ENCODE assay signal across 8 cellular contexts in genomic region chr17:10698116-10698818, GRCh38. TPM values are rescaled to one million over a fixed set of nuclear protein-coding genes. Genes with fewer than 3 reads are reported as not detected.
DNase-seq lines count a peak whose midpoint lies in the region; ATAC-seq and TF ChIP-seq lines count a peak whose summit lies in the region.

No MANE protein-coding gene starts in this region.

- H3K4me1 ChIP-seq in SJCRH30: peaks cover 11% of the 10 kb centered on the region

- peak overlapping the region; percentile 59 for H3K27ac ChIP-seq in SJCRH30

- ATAC-seq in naive thymus-derived CD8-positive, alpha-beta T cell: no peak
- no peak for ATAC-seq in HG02571 (IDR thresholded peaks at IDR 0.05; ENCODE audit: unreplicated experiment)

- no peaks in the 10 kb centered on the region for H3K9me3 ChIP-seq in SJCRH30 (replicated peaks)

- H3K4me3 ChIP-seq in SJCRH30 (peak overlapping the region; percentile 85), epithelial cell of proximal tubule (ENCODE audit: low read depth, low read length) (peak overlapping the region; percentile 95)

- peak overlapping the region; percentile 94 to 99 (median 97) for H3K27ac Mint-ChIP-seq in naive thymus-derived CD8-positive, alpha-beta T cell

- POLR2A ChIA-PET in naive thymus-derived CD8-positive, alpha-beta T cell (lab: Charles Lee): no interaction called here

- DNase-seq in NOMO-1 treated with DMSO at 0.1 percent for 48 hours (lab: John Stamatoyannopoulos, UW; ENCODE audit: unreplicated experiment) (peak; percentile 44), NOMO-1 treated with dmso at 0.1 percent for 144 hours (lab: John Stamatoyannopoulos, UW; ENCODE audit: unreplicated experiment) (no peak), SJCRH30 (peak; percentile 10 to 11), epithelial cell of proximal tubule (ENCODE audit: low read depth) (no peak), cerebellar nuclear complex (lab: John Stamatoyannopoulos, UW) (no peak)
- no peak for DNase-seq in naive thymus-derived CD8-positive, alpha-beta T cell
- DNase-seq in effector CD8-positive, alpha-beta T cell (lab: John Stamatoyannopoulos, UW): no peak

- H3K36me3 Mint-ChIP-seq in naive thymus-derived CD8-positive, alpha-beta T cell: peaks cover 6 to 32% (median 10%) of the 10 kb centered on the region in 3 donors

- no peaks in the 10 kb centered on the region for H3K27me3 Mint-ChIP-seq in naive thymus-derived CD8-positive, alpha-beta T cell

- H3K27me3 ChIP-seq in SJCRH30: no peaks in the 10 kb centered on the region

- no peaks in the 10 kb centered on the region for H3K9me3 Mint-ChIP-seq in naive thymus-derived CD8-positive, alpha-beta T cell

- H3K36me3 ChIP-seq in SJCRH30: peaks cover 15% of the 10 kb centered on the region

- peak overlapping the region; percentile 91 to 99 (median 95) for H3K4me3 Mint-ChIP-seq in naive thymus-derived CD8-positive, alpha-beta T cell

- peaks cover 28 to 76% (median 65%) of the 10 kb centered on the region in 4 donors for H3K4me1 Mint-ChIP-seq in naive thymus-derived CD8-positive, alpha-beta T cell

- no peak for TF ChIP-seq CTCF in epithelial cell of proximal tubule (conservative IDR thresholded peaks at IDR 0.05; ENCODE audit: low read depth, low read length)

RNA-seq across cellular contexts. Expression of gene ADPRM, which starts 0.9 kb away (rescaled TPM):
- total RNA-seq in SJCRH30 (2014; rRNA removed; shearing (Covaris generic)): 4.4 and 5.9 TPM in 2 replicates
- 5.7 and 9.4 TPM in 2 replicates for total RNA-seq in epithelial cell of proximal tubule
- total RNA-seq in naive thymus-derived CD8-positive, alpha-beta T cell: 10 to 100 TPM; 76.7 to 80.2 TPM
- polyA plus RNA-seq in naive thymus-derived CD8-positive, alpha-beta T cell: 10 to 100 TPM; 69.4 to 91.5 (median 74.2) TPM

RNA-seq across cellular contexts. Expression of gene SCO1, which starts 0.9 kb away (rescaled TPM):
- total RNA-seq in SJCRH30 (2014; rRNA removed; shearing (Covaris generic)): 28.5 and 29.5 TPM in 2 replicates
- total RNA-seq in epithelial cell of proximal tubule: 33.7 and 37.6 TPM in 2 replicates
- 10 to 100 TPM; 31.7 to 38.7 TPM for total RNA-seq in naive thymus-derived CD8-positive, alpha-beta T cell
- polyA plus RNA-seq in naive thymus-derived CD8-positive, alpha-beta T cell: 10 to 100 TPM; 15.7 to 17.5 (median 15.9) TPM

RNA-seq across cellular contexts. Expression of gene TMEM220, which starts 31.6 kb away (rescaled TPM):
- 0.99 and 1.1 TPM in 2 replicates for total RNA-seq in SJCRH30 (2014; rRNA removed; shearing (Covaris generic))
- total RNA-seq in epithelial cell of proximal tubule: 1.9 TPM in 1 of 2 replicates, not detected in the other
- total RNA-seq in naive thymus-derived CD8-positive, alpha-beta T cell: 10 to 100 TPM in 1 of 2 experiments, 1 to 10 TPM in 1; 8.9 to 13.8 TPM
- polyA plus RNA-seq in naive thymus-derived CD8-positive, alpha-beta T cell: 10 to 100 TPM in 2 of 3 donors, 1 to 10 TPM in 1; 8.8 to 19.0 (median 11.5) TPM

RNA-seq across cellular contexts. Expression of gene MYH3, which starts 41.2 kb away (rescaled TPM):
- 0.57 and 1.4 TPM in 2 replicates for total RNA-seq in SJCRH30 (2014; rRNA removed; shearing (Covaris generic))
- under 0.01 and 1.7 TPM in 2 replicates for total RNA-seq in epithelial cell of proximal tubule
- 10 to 100 TPM; 15.4 to 16.0 TPM for total RNA-seq in naive thymus-derived CD8-positive, alpha-beta T cell
- 1 to 10 TPM in 1 of 3 donors, under 1 TPM in 2; 0.39 to 1.1 (median 0.60) TPM for polyA plus RNA-seq in naive thymus-derived CD8-positive, alpha-beta T cell

Comparison
In these comparisons a context has a peak if more than half of its experiments do, and no peak if none do; other contexts are left out.
1. DNase-seq: peak in NOMO-1 treated with DMSO at 0.1 percent for 48 hours (single experiment) and SJCRH30 (2 of 2); none in NOMO-1 treated with dmso at 0.1 percent for 144 hours (single experiment), epithelial cell of proximal tubule (single experiment), naive thymus-derived CD8-positive, alpha-beta T cell (0 of 10), effector CD8-positive, alpha-beta T cell (single experiment) and cerebellar nuclear complex (0 of 2).